30 cellular contexts compared by ENCODE assay signal in the genomic region with DNA sequence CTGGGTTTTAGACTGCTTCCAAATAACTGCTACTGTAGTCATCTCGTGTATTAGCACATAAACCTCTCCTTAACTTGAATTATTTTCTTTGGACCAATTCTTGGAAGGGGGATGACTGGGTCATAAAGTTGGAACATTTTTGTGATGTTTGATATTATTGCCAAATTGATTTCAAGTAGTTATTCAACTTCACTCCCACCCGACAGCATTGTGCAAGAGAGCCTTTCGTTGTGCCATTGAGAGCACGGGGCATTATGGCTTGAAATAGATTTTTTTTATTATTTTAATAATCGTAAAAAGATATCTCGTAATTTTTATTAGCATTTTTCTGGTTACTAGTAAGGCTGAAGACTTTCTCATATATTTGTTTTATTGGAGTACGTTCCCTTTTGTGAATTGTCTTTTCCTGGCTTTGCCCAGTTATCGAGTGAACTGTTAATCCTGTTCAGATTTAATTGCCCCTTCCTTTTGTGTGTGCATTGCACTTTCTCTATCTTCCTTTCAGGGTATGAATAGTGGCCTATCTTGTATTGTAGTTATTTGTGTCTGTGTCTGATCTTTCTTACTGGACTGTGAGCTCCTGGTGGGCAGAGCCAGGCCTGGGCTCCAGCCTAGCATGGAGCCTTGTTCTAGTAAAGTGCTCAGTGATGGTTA.
"Had no signal": no experiment of that assay in that cellular context is flagged by ENCODE, and none has a peak within 500 bp of the region (broad histone marks: within the 10 kb centered on the region; RNA-seq: fewer than 3 reads in every experiment).

No MANE protein-coding gene starts in this region.

- H3K27ac ChIP-seq: brain microvascular endothelial cell, foreskin keratinocyte, heart left ventricle, sigmoid colon, transverse colon had no signal

- H3K4me3 ChIP-seq: heart left ventricle, sigmoid colon, smooth muscle cell, transverse colon had no signal

- H3K9me3 ChIP-seq: heart left ventricle, sigmoid colon, transverse colon had no signal

- H3K4me1 Mint-ChIP-seq: activated T-helper 17 cell treated with anti-CD3 and anti-CD28 coated beads, Interleukin-2, amount 50 U/mL, for 72 hours; stimulated activated naive B cell treated with anti-CD40 and anti-IgM and Interleukin-4, amounts not matched to agents 10 μg/mL and 1 μg/mL and 100 μg/mL, for 72 hours; WTC11 had no signal

- H3K9me3 Mint-ChIP-seq: activated CD4-positive, alpha-beta memory T cell treated with anti-CD3 and anti-CD28 coated beads, Interleukin-2, amount 10 ng/mL, durations not matched to agents 7 days and 5 days; activated CD4-positive, alpha-beta T cell treated with anti-CD3 and anti-CD28 coated beads, Interleukin-2, amount 10 ng/mL, durations not matched to agents 7 days and 5 days; activated T-cell treated with anti-CD3 and anti-CD28 coated beads, Interleukin-2, amount 50 U/mL, for 4 hours; activated T-helper 17 cell treated with anti-CD3 and anti-CD28 coated beads, Interleukin-2, amount 50 U/mL, for 72 hours; immature natural killer cell; stimulated activated naive B cell treated with anti-CD40 and anti-IgM and Interleukin-4, amounts not matched to agents 10 μg/mL and 1 μg/mL and 100 μg/mL, for 72 hours; WTC11 had no signal

- H3K36me3 ChIP-seq: brain microvascular endothelial cell, heart left ventricle, sigmoid colon, transverse colon had no signal

- H3K27me3 Mint-ChIP-seq: activated CD4-positive, alpha-beta memory T cell treated with anti-CD3 and anti-CD28 coated beads, Interleukin-2, amount 10 ng/mL, durations not matched to agents 7 days and 5 days; activated CD4-positive, alpha-beta T cell treated with anti-CD3 and anti-CD28 coated beads, Interleukin-2, amount 10 ng/mL, durations not matched to agents 7 days and 5 days; progenitor cell of endocrine pancreas had no signal

- H3K36me3 Mint-ChIP-seq: immature natural killer cell; naive thymus-derived CD8-positive, alpha-beta T cell; stimulated activated naive B cell treated with anti-CD40 and anti-IgM and Interleukin-4, amounts not matched to agents 10 μg/mL and 1 μg/mL and 100 μg/mL, for 72 hours; WTC11 had no signal

- H3K4me1 ChIP-seq: foreskin keratinocyte, heart left ventricle, sigmoid colon, transverse colon had no signal

- DNase-seq: activated CD4-positive, alpha-beta memory T cell treated with anti-CD3 and anti-CD28 coated beads, Interleukin-2, amount 10 ng/mL, durations not matched to agents 7 days and 5 days; activated CD4-positive, alpha-beta T cell treated with anti-CD3 and anti-CD28 coated beads for 1 hour; activated CD4-positive, alpha-beta T cell treated with anti-CD3 and anti-CD28 coated beads, Interleukin-2, amount 10 ng/mL, durations not matched to agents 7 days and 5 days; activated gamma-delta T cell treated with Interleukin-2 at 50 U/mL for 16 hours; activated naive CD4-positive, alpha-beta T cell treated with anti-CD3 and anti-CD28 coated beads, Interleukin-2, amount 50 U/mL, for 16 hours; activated T-cell treated with anti-CD3 and anti-CD28 coated beads, Interleukin-2, amount 50 U/mL, for 4 hours; amniotic stem cell; brain microvascular endothelial cell; caudate nucleus; cortex of kidney; foreskin keratinocyte; heart left ventricle; hypothalamus; immature natural killer cell; kidney; left colon; midbrain; naive thymus-derived CD8-positive, alpha-beta T cell; retina; sigmoid colon; stimulated activated CD4-positive, alpha-beta T cell treated with anti-CD3 and anti-CD28 coated beads, Interleukin-1b, Interleukin-23, amount 100 ng/mL, for 48 hours; stimulated activated naive B cell treated with anti-CD40 and anti-IgM and Interleukin-4, amounts not matched to agents 10 μg/mL and 1 μg/mL and 100 μg/mL, for 72 hours; T-helper 17 cell; T1000; transverse colon had no signal

- ATAC-seq: activated T-cell treated with anti-CD3 and anti-CD28 coated beads, Interleukin-2, amount 50 U/mL, for 4 hours; activated T-helper 17 cell treated with anti-CD3 and anti-CD28 coated beads, Interleukin-2, amount 50 U/mL, for 72 hours; esophagus mucosa; foreskin keratinocyte; heart left ventricle; left colon; naive thymus-derived CD8-positive, alpha-beta T cell; stimulated activated naive B cell treated with anti-CD40 and anti-IgM and Interleukin-4, amounts not matched to agents 10 μg/mL and 1 μg/mL and 100 μg/mL, for 72 hours; T-helper 17 cell; WTC11 had no signal

- H3K27me3 ChIP-seq: heart left ventricle, sigmoid colon, transverse colon had no signal

- H3K27ac Mint-ChIP-seq: activated CD4-positive, alpha-beta memory T cell treated with anti-CD3 and anti-CD28 coated beads, Interleukin-2, amount 10 ng/mL, durations not matched to agents 7 days and 5 days; activated CD4-positive, alpha-beta T cell treated with anti-CD3 and anti-CD28 coated beads, Interleukin-2, amount 10 ng/mL, durations not matched to agents 7 days and 5 days; activated T-helper 17 cell treated with anti-CD3 and anti-CD28 coated beads, Interleukin-2, amount 50 U/mL, for 72 hours; immature natural killer cell; naive thymus-derived CD8-positive, alpha-beta T cell; progenitor cell of endocrine pancreas; stimulated activated naive B cell treated with anti-CD40 and anti-IgM and Interleukin-4, amounts not matched to agents 10 μg/mL and 1 μg/mL and 100 μg/mL, for 72 hours; T-helper 17 cell; WTC11 had no signal

- H3K4me2 ChIP-seq: smooth muscle cell had no signal

- H3K4me3 Mint-ChIP-seq: activated CD4-positive, alpha-beta memory T cell treated with anti-CD3 and anti-CD28 coated beads, Interleukin-2, amount 10 ng/mL, durations not matched to agents 7 days and 5 days; activated CD4-positive, alpha-beta T cell treated with anti-CD3 and anti-CD28 coated beads, Interleukin-2, amount 10 ng/mL, durations not matched to agents 7 days and 5 days; activated T-cell treated with anti-CD3 and anti-CD28 coated beads, Interleukin-2, amount 50 U/mL, for 4 hours; activated T-helper 17 cell treated with anti-CD3 and anti-CD28 coated beads, Interleukin-2, amount 50 U/mL, for 72 hours; immature natural killer cell; naive thymus-derived CD8-positive, alpha-beta T cell; stimulated activated naive B cell treated with anti-CD40 and anti-IgM and Interleukin-4, amounts not matched to agents 10 μg/mL and 1 μg/mL and 100 μg/mL, for 72 hours; T-helper 17 cell; WTC11 had no signal
